1 cellular context compared by ENCODE assay signal in genomic region chr2:96315400-96316071, GRCh38.
TF ChIP-seq lines count a peak whose summit lies in the region.

No MANE protein-coding gene starts in this region.

TF ChIP-seq in HepG2, 621 proteins besides CTCF, POLR2A, EP300 and RAD21:
- TF ChIP-seq ETV5 (CRISPR knock-in tag; IDR thresholded peaks at IDR 0.05; ENCODE audit: borderline replicate concordance) (peak; percentile 14; the same call in 1 of the 2 replicates), FOXP1 (IDR thresholded peaks at IDR 0.05) (no peak), FOXP1 (CRISPR knock-in tag; IDR thresholded peaks at IDR 0.05) (peak; percentile 8; the same call in 1 of the 2 replicates), FOSL2 (CRISPR knock-in tag; IDR thresholded peaks at IDR 0.05) (peak; percentile 82), ZNF354B (CRISPR knock-in tag; IDR thresholded peaks at IDR 0.05) (0 out of 2 replicates have a peak, but pooled peaks have one; percentile 50), HNF1A (IDR thresholded peaks at IDR 0.05; ENCODE audit: low read depth) (no peak), HNF1A (CRISPR knock-in tag; IDR thresholded peaks at IDR 0.05; ENCODE audit: borderline replicate concordance) (no peak), HMG20A (CRISPR knock-in tag; IDR thresholded peaks at IDR 0.05; ENCODE audit: borderline replicate concordance) (peak; percentile 14; the same call in 1 of the 2 replicates), SMAD1 (CRISPR knock-in tag; IDR thresholded peaks at IDR 0.05; ENCODE audit: borderline replicate concordance, low read depth) (no peak)
TF ChIP-seq in HepG2: peak in this region for 5.
